In the genomic region with DNA sequence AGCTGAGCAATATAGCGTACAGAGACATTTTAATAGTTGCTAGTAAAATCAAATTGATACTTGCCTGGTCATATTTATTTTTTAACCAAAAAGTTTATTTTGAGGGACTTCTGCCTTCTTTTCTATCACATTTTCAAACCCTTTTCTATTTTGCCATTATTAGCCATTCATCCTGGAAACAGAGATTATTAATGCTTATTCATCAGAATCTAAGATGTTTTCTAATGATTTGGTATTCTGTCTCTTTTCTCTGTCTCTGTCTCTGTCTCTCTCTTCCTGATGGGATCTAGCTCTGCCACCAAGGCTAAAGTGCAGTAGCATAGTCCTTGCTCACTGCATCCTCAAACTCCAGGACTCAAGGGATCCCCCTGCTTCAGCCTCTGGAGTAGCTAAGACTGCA, we compare ENCODE assay signal across 28 cellular contexts.
"Had no signal": no experiment of that assay in that cellular context is flagged by ENCODE, and none has a peak within 500 bp of the region (broad histone marks: within the 10 kb centered on the region; RNA-seq: fewer than 3 reads in every experiment).

No MANE protein-coding gene starts in this region.

- H3K4me1 ChIP-seq: colonic mucosa, esophagus muscularis mucosa, esophagus squamous epithelium, foreskin keratinocyte, gastrocnemius medialis, gastroesophageal sphincter, heart left ventricle, heart right ventricle had no signal

- H3K27me3 ChIP-seq: colonic mucosa, dorsolateral prefrontal cortex, esophagus muscularis mucosa, esophagus squamous epithelium, foreskin keratinocyte, gastrocnemius medialis, gastroesophageal sphincter, heart left ventricle, heart right ventricle had no signal

- H3K27ac ChIP-seq: colonic mucosa, coronary artery, dorsolateral prefrontal cortex, epithelial cell of prostate, esophagus muscularis mucosa, esophagus squamous epithelium, foreskin keratinocyte, gastrocnemius medialis, gastroesophageal sphincter, heart left ventricle, heart right ventricle had no signal

- H3K9me3 ChIP-seq: colonic mucosa, esophagus muscularis mucosa, esophagus squamous epithelium, gastrocnemius medialis, gastroesophageal sphincter, heart right ventricle had no signal

- ATAC-seq: effector memory CD8-positive, alpha-beta T cell; esophagus mucosa; foreskin keratinocyte; gastrocnemius medialis; gastroesophageal sphincter; heart left ventricle; heart right ventricle had no signal

- H3K36me3 ChIP-seq: colonic mucosa, esophagus muscularis mucosa, esophagus squamous epithelium, gastrocnemius medialis, gastroesophageal sphincter, heart left ventricle, heart right ventricle had no signal

- FAIRE-seq: colon, endometrium, endothelial cell of umbilical vein, frontal cortex had no signal

- DNase-seq: colonic mucosa; cortex of kidney; dermis blood vessel endothelial cell; dorsolateral prefrontal cortex; effector CD4-positive, alpha-beta T cell; effector CD8-positive, alpha-beta T cell; effector memory CD4-positive, alpha-beta T cell; effector memory CD8-positive, alpha-beta T cell; endodermal cell; erythroblast; esophagus squamous epithelium; foreskin fibroblast; foreskin keratinocyte; foreskin melanocyte; gastrocnemius medialis; glutamatergic neuron; head of caudate nucleus; heart left ventricle; heart right ventricle had no signal

- H3K4me3 ChIP-seq: colonic mucosa, coronary artery, dorsolateral prefrontal cortex, esophagus muscularis mucosa, esophagus squamous epithelium, gastrocnemius medialis, gastroesophageal sphincter, heart left ventricle, heart right ventricle had no signal
